ENCODE assay signal across 1 cellular context in genomic region chr6:89080281-89081128, GRCh38.
TF ChIP-seq lines count a peak whose summit lies in the region.

Gene PNRC1 (plus strand): TSS chr6:89080751. CDS start chr6:89080895, 144 bp downstream.

TF ChIP-seq in HepG2, 621 proteins besides CTCF, POLR2A, EP300 and RAD21 (continued from another document and continues in another):
- TF ChIP-seq SAFB2 (CRISPR knock-in tag; IDR thresholded peaks at IDR 0.05; ENCODE audit: borderline replicate concordance, low read depth) (peak; percentile 67; the same call in 1 of the 2 replicates), ZNF30 (CRISPR knock-in tag; IDR thresholded peaks at IDR 0.05) (no peak), POLR2AphosphoS5 (IDR thresholded peaks at IDR 0.05; ENCODE audit: low read depth, low read length) (peak; percentile 98), ZKSCAN8 (CRISPR knock-in tag; IDR thresholded peaks at IDR 0.05; ENCODE audit: borderline replicate concordance) (no peak), ZNF496 (CRISPR knock-in tag; IDR thresholded peaks at IDR 0.05; ENCODE audit: insufficient replicate concordance) (no peak), DRAP1 (CRISPR knock-in tag; IDR thresholded peaks at IDR 0.05) (peak; percentile 98), ZFX (CRISPR knock-in tag; IDR thresholded peaks at IDR 0.05; ENCODE audit: low read depth) (peak; percentile 87), TIGD3 (CRISPR knock-in tag; IDR thresholded peaks at IDR 0.05; ENCODE audit: borderline replicate concordance) (no peak), EZH2 (conservative IDR thresholded peaks at IDR 0.05; ENCODE audit: low read depth, low read length) (no peak), RFXAP (CRISPR knock-in tag; IDR thresholded peaks at IDR 0.05; ENCODE audit: borderline replicate concordance) (peak; percentile 31; the same call in 1 of the 2 replicates), CCAR2 (optimal IDR thresholded peaks at IDR 0.05; ENCODE audit: low read depth, low read length) (no peak), KLF6 (CRISPR knock-in tag; IDR thresholded peaks at IDR 0.05) (peak; percentile 81), ZNF383 (CRISPR knock-in tag; IDR thresholded peaks at IDR 0.05; ENCODE audit: borderline replicate concordance) (no peak), HOXD1 (CRISPR knock-in tag; IDR thresholded peaks at IDR 0.05) (no peak), ZNF710 (CRISPR knock-in tag; IDR thresholded peaks at IDR 0.05; ENCODE audit: borderline replicate concordance) (peak; percentile 69; the same call in 1 of the 2 replicates), NKX3-1 (CRISPR knock-in tag; IDR thresholded peaks at IDR 0.05) (no peak), ZNF230 (CRISPR knock-in tag; IDR thresholded peaks at IDR 0.05) (no peak), ZNF430 (CRISPR knock-in tag; IDR thresholded peaks at IDR 0.05) (peak; percentile 70), KMT2B (CRISPR knock-in tag; IDR thresholded peaks at IDR 0.05) (peak; percentile 66; the same call in 1 of the 2 replicates), PCBP1 (IDR thresholded peaks at IDR 0.05; ENCODE audit: borderline replicate concordance, low read depth, low read length) (0 out of 2 replicates have a peak, but pooled peaks have one; percentile 59), MZF1 (CRISPR knock-in tag; IDR thresholded peaks at IDR 0.05; ENCODE audit: borderline replicate concordance) (no peak), ZNF878 (CRISPR knock-in tag; IDR thresholded peaks at IDR 0.05) (peak; percentile 84; the same call in 1 of the 2 replicates), NFATC3 (CRISPR knock-in tag; IDR thresholded peaks at IDR 0.05) (no peak), ZNF546 (CRISPR knock-in tag; conservative IDR thresholded peaks at IDR 0.05) (no peak; the same call in 1 of the 2 replicates), TGIF2 (CRISPR knock-in tag; IDR thresholded peaks at IDR 0.05) (peak; percentile 55; the same call in 1 of the 2 replicates), GATAD2A (CRISPR knock-in tag; IDR thresholded peaks at IDR 0.05) (peak; percentile 30; the same call in 1 of the 2 replicates), STAG1 (CRISPR knock-in tag; IDR thresholded peaks at IDR 0.05) (0 out of 2 replicates have a peak, but pooled peaks have one; percentile 8), HMGXB4 (CRISPR knock-in tag; IDR thresholded peaks at IDR 0.05; ENCODE audit: borderline replicate concordance in 1 of 2, low read depth in 1 of 2) (peak; percentile 39 to 80; a peak in 2 of 4 replicates), NR0B2 (CRISPR knock-in tag; IDR thresholded peaks at IDR 0.05) (peak; percentile 64), NFKB2 (CRISPR knock-in tag; IDR thresholded peaks at IDR 0.05; ENCODE audit: borderline replicate concordance) (peak; percentile 73; the same call in 1 of the 2 replicates), ZNF562 (CRISPR knock-in tag; IDR thresholded peaks at IDR 0.05; ENCODE audit: borderline replicate concordance) (no peak)
- TF ChIP-seq, protein P1, sequence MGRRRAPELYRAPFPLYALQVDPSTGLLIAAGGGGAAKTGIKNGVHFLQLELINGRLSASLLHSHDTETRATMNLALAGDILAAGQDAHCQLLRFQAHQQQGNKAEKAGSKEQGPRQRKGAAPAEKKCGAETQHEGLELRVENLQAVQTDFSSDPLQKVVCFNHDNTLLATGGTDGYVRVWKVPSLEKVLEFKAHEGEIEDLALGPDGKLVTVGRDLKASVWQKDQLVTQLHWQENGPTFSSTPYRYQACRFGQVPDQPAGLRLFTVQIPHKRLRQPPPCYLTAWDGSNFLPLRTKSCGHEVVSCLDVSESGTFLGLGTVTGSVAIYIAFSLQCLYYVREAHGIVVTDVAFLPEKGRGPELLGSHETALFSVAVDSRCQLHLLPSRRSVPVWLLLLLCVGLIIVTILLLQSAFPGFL (CRISPR knock-in tag; IDR thresholded peaks at IDR 0.05) = no peak
- TF ChIP-seq, protein P2, sequence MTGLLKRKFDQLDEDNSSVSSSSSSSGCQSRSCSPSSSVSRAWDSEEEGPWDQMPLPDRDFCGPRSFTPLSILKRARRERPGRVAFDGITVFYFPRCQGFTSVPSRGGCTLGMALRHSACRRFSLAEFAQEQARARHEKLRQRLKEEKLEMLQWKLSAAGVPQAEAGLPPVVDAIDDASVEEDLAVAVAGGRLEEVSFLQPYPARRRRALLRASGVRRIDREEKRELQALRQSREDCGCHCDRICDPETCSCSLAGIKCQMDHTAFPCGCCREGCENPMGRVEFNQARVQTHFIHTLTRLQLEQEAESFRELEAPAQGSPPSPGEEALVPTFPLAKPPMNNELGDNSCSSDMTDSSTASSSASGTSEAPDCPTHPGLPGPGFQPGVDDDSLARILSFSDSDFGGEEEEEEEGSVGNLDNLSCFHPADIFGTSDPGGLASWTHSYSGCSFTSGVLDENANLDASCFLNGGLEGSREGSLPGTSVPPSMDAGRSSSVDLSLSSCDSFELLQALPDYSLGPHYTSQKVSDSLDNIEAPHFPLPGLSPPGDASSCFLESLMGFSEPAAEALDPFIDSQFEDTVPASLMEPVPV (CRISPR knock-in tag; IDR thresholded peaks at IDR 0.05) = peak; percentile 76
- TF ChIP-seq, protein P3, sequence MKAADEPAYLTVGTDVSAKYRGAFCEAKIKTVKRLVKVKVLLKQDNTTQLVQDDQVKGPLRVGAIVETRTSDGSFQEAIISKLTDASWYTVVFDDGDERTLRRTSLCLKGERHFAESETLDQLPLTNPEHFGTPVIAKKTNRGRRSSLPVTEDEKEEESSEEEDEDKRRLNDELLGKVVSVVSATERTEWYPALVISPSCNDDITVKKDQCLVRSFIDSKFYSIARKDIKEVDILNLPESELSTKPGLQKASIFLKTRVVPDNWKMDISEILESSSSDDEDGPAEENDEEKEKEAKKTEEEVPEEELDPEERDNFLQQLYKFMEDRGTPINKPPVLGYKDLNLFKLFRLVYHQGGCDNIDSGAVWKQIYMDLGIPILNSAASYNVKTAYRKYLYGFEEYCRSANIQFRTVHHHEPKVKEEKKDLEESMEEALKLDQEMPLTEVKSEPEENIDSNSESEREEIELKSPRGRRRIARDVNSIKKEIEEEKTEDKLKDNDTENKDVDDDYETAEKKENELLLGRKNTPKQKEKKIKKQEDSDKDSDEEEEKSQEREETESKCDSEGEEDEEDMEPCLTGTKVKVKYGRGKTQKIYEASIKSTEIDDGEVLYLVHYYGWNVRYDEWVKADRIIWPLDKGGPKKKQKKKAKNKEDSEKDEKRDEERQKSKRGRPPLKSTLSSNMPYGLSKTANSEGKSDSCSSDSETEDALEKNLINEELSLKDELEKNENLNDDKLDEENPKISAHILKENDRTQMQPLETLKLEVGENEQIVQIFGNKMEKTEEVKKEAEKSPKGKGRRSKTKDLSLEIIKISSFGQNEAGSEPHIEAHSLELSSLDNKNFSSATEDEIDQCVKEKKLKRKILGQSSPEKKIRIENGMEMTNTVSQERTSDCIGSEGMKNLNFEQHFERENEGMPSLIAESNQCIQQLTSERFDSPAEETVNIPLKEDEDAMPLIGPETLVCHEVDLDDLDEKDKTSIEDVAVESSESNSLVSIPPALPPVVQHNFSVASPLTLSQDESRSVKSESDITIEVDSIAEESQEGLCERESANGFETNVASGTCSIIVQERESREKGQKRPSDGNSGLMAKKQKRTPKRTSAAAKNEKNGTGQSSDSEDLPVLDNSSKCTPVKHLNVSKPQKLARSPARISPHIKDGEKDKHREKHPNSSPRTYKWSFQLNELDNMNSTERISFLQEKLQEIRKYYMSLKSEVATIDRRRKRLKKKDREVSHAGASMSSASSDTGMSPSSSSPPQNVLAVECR (CRISPR knock-in tag; IDR thresholded peaks at IDR 0.05; ENCODE audit: borderline replicate concordance) = peak; percentile 87
- TF ChIP-seq, protein P4, sequence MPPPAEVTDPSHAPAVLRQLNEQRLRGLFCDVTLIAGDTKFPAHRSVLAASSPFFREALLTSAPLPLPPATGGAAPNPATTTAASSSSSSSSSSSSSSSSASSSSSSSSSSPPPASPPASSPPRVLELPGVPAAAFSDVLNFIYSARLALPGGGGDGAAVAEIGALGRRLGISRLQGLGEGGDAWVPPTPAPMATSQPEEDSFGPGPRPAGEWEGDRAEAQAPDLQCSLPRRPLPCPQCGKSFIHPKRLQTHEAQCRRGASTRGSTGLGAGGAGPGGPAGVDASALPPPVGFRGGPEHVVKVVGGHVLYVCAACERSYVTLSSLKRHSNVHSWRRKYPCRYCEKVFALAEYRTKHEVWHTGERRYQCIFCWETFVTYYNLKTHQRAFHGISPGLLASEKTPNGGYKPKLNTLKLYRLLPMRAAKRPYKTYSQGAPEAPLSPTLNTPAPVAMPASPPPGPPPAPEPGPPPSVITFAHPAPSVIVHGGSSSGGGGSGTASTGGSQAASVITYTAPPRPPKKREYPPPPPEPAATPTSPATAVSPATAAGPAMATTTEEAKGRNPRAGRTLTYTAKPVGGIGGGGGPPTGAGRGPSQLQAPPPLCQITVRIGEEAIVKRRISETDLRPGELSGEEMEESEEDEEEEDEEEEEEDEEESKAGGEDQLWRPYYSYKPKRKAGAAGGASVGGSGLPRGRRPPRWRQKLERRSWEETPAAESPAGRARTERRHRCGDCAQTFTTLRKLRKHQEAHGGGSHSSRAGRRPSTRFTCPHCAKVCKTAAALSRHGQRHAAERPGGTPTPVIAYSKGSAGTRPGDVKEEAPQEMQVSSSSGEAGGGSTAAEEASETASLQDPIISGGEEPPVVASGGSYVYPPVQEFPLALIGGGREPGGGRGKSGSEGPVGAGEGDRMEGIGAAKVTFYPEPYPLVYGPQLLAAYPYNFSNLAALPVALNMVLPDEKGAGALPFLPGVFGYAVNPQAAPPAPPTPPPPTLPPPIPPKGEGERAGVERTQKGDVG (CRISPR knock-in tag; IDR thresholded peaks at IDR 0.05; ENCODE audit: borderline replicate concordance) = peak; percentile 37; the same call in 1 of the 2 replicates
